In the genomic region with DNA sequence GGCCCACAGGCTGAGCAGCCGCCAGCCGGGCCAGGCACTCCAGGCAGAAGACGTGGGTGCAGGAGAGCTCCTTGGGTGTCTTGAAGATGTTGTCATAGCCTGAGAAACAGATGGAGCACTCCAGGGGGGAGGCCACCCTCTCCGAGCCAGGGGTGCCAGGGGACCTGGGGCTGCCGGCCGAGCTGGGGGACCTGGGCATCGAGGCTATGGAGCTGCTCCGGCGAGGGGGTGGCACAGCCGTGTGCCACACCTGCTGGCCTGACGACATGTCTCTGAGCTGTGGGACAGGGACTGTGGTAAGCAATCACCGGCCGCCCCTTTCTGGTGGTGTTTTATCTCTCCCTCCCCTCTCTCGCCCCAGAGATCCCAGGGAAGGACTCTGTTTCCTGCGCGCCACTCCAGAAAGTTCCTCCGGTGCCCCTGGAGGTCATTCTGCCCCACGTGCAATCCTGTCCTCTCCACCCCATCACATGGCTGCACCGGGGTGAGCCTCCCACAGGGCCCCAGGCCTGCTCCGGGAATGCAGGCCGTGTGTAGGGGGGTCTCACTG, we compare ENCODE assay signal across 1 cellular context.
TF ChIP-seq lines count a peak whose summit lies in the region.

No MANE protein-coding gene starts in this region.

TF ChIP-seq in K562, 482 proteins besides CTCF, POLR2A, EP300 and RAD21:
- TF ChIP-seq JUN (IDR thresholded peaks at IDR 0.05; ENCODE audit: borderline replicate concordance, low read depth, low read length) (no peak), JUN (CRISPR knock-in tag; IDR thresholded peaks at IDR 0.05; ENCODE audit: borderline replicate concordance) (0 out of 2 replicates have a peak, but pooled peaks have one; percentile 13), HNRNPUL1 (IDR thresholded peaks at IDR 0.05; ENCODE audit: low read length) (no peak)
